ENCODE assay signal across 22 cellular contexts in genomic region chr6:60991427-60992028, GRCh38.
"Had no signal": no experiment of that assay in that cellular context is flagged by ENCODE, and none has a peak within 500 bp of the region (broad histone marks: within the 10 kb centered on the region; RNA-seq: fewer than 3 reads in every experiment).

No MANE protein-coding gene starts in this region.

- H3K27ac ChIP-seq: SJSA1, SK-N-MC had no signal

- H3K36me3 ChIP-seq: MG63, SJSA1 had no signal

- DNase-seq: IMR-90, Karpas-422, KG1, MG63, NCI-H1092, NCI-H1105 treated with DMSO at 0.1 percent for 48 hours, NCI-H1417 treated with DMSO at 0.1 percent for 48 hours, NCI-H146, NCI-H1694 treated with DMSO at 0.1 percent for 48 hours, NCI-H1930, NCI-H2081, NCI-H2107, NCI-H2227 treated with DMSO at 0.1 percent for 48 hours, NCI-H524, NCI-H526 treated with DMSO at 0.1 percent for 48 hours, NCI-H748 treated with DMSO at 0.1 percent for 48 hours, Right ventricle myocardium superior, RPMI8226, SIG-M5 had no signal

- H3K27me3 ChIP-seq: MG63, SJSA1 had no signal

- ATAC-seq: HepG2 had no signal

- H3K4me1 ChIP-seq: SJSA1 had no signal

- H3K4me3 ChIP-seq: MG63, SJSA1, SK-N-MC had no signal

- H3K9me3 ChIP-seq: MG63, SJSA1 had no signal
